Comparison of ENCODE assay signal across 1 cellular context in the genomic region with DNA sequence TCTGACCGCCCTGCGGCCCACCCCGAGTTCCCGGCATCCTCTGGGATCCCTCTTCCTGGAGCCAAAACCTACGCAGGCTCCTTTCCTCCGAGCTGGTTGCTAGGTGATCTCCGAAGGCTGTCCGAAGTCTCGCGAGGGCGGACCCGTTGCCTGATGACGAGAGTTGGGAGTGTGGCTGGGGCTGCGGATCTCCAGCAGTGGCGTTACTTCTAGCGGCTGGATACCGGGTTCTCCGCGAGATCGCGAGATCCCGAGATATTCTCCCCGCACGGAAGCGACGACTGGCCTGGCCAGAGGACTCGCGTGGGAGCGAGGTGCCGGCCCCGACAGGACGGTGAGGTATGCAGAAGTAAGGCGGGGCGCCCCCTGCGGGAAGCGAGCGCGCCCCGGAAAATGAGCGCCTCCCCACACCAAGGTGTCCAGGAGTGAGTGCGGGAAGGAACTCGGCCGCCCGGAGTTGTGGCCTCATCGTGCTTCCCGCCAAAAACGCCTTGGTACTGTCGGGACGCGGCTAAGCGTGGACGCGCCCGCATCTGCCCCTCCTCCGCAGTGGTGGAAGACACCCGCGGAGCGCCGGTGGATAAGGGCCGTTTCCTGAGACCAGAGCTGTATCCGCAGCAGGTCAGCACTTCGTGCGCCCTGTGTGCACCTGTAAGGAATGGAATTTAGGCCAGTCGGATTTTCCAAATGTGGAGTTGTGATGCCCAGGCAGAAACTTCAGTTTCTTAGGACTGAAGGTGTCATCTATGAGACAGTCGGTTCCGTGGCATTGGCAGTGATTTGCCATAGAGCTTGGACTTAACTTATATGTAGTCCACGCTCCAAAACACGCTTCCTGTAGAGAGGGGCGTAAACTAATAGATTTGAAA.
A peak's percentile ranks its signal among the peaks of the same experiment; 100 is the strongest.
TF ChIP-seq lines count a peak whose summit lies in the region.

A gene (plus strand): TSS at position 146 of the 869 bp plus-strand sequence. CDS start 1,426 bp downstream, outside the sequence.

TF ChIP-seq in HepG2, 621 proteins besides CTCF, POLR2A, EP300 and RAD21 (continued from another document and continues in another):
- TF ChIP-seq NFIC (IDR thresholded peaks at IDR 0.05; ENCODE audit: low read length) (no peak), ZSCAN31 (CRISPR knock-in tag; IDR thresholded peaks at IDR 0.05; ENCODE audit: low read depth) (peak; percentile 92), GLI4 (CRISPR knock-in tag; IDR thresholded peaks at IDR 0.05; ENCODE audit: borderline replicate concordance) (no peak; the same call in 1 of the 2 replicates), BCL6 (CRISPR knock-in tag; IDR thresholded peaks at IDR 0.05) (peak; percentile 36; the same call in 1 of the 2 replicates), EHMT2 (IDR thresholded peaks at IDR 0.05; ENCODE audit: borderline replicate concordance, low read depth, low read length) (no peak), MBD4 (IDR thresholded peaks at IDR 0.05; ENCODE audit: borderline replicate concordance, low read length) (no peak), KLF16 (CRISPR knock-in tag; IDR thresholded peaks at IDR 0.05) (peak in 1 of 2 experiments; percentile 35; a peak in 1 of 4 replicates), KLF6 (CRISPR knock-in tag; IDR thresholded peaks at IDR 0.05) (peak; percentile 93), TBX3 (IDR thresholded peaks at IDR 0.05; ENCODE audit: borderline replicate concordance) (peak; percentile 61; the same call in 1 of the 2 replicates), SOX13 (IDR thresholded peaks at IDR 0.05) (no peak), SOX13 (CRISPR knock-in tag; conservative IDR thresholded peaks at IDR 0.05 in 1 of 2, IDR thresholded peaks at IDR 0.05 in 1 of 2) (no peak), ZNF878 (CRISPR knock-in tag; IDR thresholded peaks at IDR 0.05) (peak; percentile 80), ZNF839 (CRISPR knock-in tag; IDR thresholded peaks at IDR 0.05; ENCODE audit: borderline replicate concordance) (peak; percentile 61; the same call in 1 of the 2 replicates), ZNF33B (CRISPR knock-in tag; IDR thresholded peaks at IDR 0.05) (0 out of 2 replicates have a peak, but pooled peaks have one; percentile 26), ZNF337 (CRISPR knock-in tag; IDR thresholded peaks at IDR 0.05; ENCODE audit: borderline replicate concordance, low read depth) (no peak), ZNF772 (CRISPR knock-in tag; IDR thresholded peaks at IDR 0.05) (peak; percentile 90), ZNF235 (CRISPR knock-in tag; IDR thresholded peaks at IDR 0.05; ENCODE audit: borderline replicate concordance) (no peak; the same call in 1 of the 2 replicates), NCOA1 (CRISPR knock-in tag; IDR thresholded peaks at IDR 0.05) (0 out of 2 replicates have a peak, but pooled peaks have one; percentile 61), TARDBP (CRISPR knock-in tag; IDR thresholded peaks at IDR 0.05) (peak; percentile 71), ZNF670 (CRISPR knock-in tag; IDR thresholded peaks at IDR 0.05; ENCODE audit: borderline replicate concordance) (no peak), FOSL2 (CRISPR knock-in tag; IDR thresholded peaks at IDR 0.05) (peak; percentile 24), GABPB1 (CRISPR knock-in tag; IDR thresholded peaks at IDR 0.05) (peak; percentile 77), RBAK (CRISPR knock-in tag; IDR thresholded peaks at IDR 0.05) (no peak), ZNF354B (CRISPR knock-in tag; IDR thresholded peaks at IDR 0.05) (no peak; the same call in 1 of the 2 replicates), ZNF616 (CRISPR knock-in tag; IDR thresholded peaks at IDR 0.05; ENCODE audit: low read depth) (no peak), SCMH1 (CRISPR knock-in tag; IDR thresholded peaks at IDR 0.05; ENCODE audit: borderline replicate concordance) (no peak), SRSF9 (IDR thresholded peaks at IDR 0.05; ENCODE audit: borderline replicate concordance, insufficient read depth, low read depth, low read length, poor library complexity, severe bottlenecking) (no peak), SP4 (CRISPR knock-in tag; IDR thresholded peaks at IDR 0.05) (peak; percentile 76), RFXANK (CRISPR knock-in tag; IDR thresholded peaks at IDR 0.05) (no peak), ZSCAN25 (CRISPR knock-in tag; IDR thresholded peaks at IDR 0.05) (0 out of 2 replicates have a peak, but pooled peaks have one; percentile 18), MED1 (CRISPR knock-in tag; IDR thresholded peaks at IDR 0.05) (no peak; the same call in none of the 2 replicates), ZNF883 (CRISPR knock-in tag; IDR thresholded peaks at IDR 0.05; ENCODE audit: not compliant biosample characterization) (peak; percentile 76)
- TF ChIP-seq, protein P1, sequence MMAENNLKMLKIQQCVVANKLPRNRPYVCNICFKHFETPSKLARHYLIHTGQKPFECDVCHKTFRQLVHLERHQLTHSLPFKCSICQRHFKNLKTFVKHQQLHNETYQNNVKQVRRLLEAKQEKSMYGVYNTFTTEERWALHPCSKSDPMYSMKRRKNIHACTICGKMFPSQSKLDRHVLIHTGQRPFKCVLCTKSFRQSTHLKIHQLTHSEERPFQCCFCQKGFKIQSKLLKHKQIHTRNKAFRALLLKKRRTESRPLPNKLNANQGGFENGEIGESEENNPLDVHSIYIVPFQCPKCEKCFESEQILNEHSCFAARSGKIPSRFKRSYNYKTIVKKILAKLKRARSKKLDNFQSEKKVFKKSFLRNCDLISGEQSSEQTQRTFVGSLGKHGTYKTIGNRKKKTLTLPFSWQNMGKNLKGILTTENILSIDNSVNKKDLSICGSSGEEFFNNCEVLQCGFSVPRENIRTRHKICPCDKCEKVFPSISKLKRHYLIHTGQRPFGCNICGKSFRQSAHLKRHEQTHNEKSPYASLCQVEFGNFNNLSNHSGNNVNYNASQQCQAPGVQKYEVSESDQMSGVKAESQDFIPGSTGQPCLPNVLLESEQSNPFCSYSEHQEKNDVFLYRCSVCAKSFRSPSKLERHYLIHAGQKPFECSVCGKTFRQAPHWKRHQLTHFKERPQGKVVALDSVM (CRISPR knock-in tag; IDR thresholded peaks at IDR 0.05): no peak
- TF ChIP-seq, protein P2, sequence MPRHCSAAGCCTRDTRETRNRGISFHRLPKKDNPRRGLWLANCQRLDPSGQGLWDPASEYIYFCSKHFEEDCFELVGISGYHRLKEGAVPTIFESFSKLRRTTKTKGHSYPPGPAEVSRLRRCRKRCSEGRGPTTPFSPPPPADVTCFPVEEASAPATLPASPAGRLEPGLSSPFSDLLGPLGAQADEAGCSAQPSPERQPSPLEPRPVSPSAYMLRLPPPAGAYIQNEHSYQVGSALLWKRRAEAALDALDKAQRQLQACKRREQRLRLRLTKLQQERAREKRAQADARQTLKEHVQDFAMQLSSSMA (CRISPR knock-in tag; IDR thresholded peaks at IDR 0.05): no peak
- TF ChIP-seq, protein P3, sequence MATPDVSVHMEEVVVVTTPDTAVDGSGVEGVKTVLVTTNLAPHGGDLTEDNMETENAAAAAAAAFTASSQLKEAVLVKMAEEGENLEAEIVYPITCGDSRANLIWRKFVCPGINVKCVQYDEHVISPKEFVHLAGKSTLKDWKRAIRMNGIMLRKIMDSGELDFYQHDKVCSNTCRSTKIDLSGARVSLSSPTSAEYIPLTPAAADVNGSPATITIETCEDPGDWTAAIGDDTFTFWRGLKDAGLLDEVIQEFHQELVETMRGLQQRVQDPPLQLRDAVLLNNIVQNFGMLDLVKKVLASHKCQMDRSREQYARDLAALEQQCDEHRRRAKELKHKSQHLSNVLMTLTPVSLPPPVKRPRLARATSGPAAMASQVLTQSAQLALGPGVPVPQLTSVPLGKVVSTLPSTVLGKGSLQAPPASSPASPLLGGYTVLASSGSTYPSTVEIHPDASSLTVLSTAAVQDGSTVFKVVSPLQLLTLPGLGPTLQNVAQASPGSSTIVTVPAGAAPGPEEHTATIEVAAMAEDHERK (CRISPR knock-in tag; IDR thresholded peaks at IDR 0.05; ENCODE audit: low read depth): no peak
- TF ChIP-seq, protein P4, sequence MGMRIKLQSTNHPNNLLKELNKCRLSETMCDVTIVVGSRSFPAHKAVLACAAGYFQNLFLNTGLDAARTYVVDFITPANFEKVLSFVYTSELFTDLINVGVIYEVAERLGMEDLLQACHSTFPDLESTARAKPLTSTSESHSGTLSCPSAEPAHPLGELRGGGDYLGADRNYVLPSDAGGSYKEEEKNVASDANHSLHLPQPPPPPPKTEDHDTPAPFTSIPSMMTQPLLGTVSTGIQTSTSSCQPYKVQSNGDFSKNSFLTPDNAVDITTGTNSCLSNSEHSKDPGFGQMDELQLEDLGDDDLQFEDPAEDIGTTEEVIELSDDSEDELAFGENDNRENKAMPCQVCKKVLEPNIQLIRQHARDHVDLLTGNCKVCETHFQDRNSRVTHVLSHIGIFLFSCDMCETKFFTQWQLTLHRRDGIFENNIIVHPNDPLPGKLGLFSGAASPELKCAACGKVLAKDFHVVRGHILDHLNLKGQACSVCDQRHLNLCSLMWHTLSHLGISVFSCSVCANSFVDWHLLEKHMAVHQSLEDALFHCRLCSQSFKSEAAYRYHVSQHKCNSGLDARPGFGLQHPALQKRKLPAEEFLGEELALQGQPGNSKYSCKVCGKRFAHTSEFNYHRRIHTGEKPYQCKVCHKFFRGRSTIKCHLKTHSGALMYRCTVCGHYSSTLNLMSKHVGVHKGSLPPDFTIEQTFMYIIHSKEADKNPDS (CRISPR knock-in tag; IDR thresholded peaks at IDR 0.05): no peak
- TF ChIP-seq, protein P5, sequence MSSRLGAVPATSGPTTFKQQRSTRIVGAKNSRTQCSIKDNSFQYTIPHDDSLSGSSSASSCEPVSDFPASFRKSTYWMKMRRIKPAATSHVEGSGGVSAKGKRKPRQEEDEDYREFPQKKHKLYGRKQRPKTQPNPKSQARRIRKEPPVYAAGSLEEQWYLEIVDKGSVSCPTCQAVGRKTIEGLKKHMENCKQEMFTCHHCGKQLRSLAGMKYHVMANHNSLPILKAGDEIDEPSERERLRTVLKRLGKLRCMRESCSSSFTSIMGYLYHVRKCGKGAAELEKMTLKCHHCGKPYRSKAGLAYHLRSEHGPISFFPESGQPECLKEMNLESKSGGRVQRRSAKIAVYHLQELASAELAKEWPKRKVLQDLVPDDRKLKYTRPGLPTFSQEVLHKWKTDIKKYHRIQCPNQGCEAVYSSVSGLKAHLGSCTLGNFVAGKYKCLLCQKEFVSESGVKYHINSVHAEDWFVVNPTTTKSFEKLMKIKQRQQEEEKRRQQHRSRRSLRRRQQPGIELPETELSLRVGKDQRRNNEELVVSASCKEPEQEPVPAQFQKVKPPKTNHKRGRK (CRISPR knock-in tag; IDR thresholded peaks at IDR 0.05): no peak
- TF ChIP-seq, protein P6, sequence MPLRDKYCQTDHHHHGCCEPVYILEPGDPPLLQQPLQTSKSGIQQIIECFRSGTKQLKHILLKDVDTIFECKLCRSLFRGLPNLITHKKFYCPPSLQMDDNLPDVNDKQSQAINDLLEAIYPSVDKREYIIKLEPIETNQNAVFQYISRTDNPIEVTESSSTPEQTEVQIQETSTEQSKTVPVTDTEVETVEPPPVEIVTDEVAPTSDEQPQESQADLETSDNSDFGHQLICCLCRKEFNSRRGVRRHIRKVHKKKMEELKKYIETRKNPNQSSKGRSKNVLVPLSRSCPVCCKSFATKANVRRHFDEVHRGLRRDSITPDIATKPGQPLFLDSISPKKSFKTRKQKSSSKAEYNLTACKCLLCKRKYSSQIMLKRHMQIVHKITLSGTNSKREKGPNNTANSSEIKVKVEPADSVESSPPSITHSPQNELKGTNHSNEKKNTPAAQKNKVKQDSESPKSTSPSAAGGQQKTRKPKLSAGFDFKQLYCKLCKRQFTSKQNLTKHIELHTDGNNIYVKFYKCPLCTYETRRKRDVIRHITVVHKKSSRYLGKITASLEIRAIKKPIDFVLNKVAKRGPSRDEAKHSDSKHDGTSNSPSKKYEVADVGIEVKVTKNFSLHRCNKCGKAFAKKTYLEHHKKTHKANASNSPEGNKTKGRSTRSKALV (CRISPR knock-in tag; IDR thresholded peaks at IDR 0.05): peak; percentile 44; the same call in 1 of the 2 replicates
- TF ChIP-seq, protein P7, sequence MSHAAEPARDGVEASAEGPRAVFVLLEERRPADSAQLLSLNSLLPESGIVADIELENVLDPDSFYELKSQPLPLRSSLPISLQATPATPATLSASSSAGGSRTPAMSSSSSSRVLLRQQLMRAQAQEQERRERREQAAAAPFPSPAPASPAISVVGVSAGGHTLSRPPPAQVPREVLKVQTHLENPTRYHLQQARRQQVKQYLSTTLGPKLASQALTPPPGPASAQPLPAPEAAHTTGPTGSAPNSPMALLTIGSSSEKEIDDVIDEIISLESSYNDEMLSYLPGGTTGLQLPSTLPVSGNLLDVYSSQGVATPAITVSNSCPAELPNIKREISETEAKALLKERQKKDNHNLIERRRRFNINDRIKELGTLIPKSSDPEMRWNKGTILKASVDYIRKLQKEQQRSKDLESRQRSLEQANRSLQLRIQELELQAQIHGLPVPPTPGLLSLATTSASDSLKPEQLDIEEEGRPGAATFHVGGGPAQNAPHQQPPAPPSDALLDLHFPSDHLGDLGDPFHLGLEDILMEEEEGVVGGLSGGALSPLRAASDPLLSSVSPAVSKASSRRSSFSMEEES (CRISPR knock-in tag; IDR thresholded peaks at IDR 0.05): no peak; the same call in 1 of the 2 replicates
- TF ChIP-seq, protein P8, sequence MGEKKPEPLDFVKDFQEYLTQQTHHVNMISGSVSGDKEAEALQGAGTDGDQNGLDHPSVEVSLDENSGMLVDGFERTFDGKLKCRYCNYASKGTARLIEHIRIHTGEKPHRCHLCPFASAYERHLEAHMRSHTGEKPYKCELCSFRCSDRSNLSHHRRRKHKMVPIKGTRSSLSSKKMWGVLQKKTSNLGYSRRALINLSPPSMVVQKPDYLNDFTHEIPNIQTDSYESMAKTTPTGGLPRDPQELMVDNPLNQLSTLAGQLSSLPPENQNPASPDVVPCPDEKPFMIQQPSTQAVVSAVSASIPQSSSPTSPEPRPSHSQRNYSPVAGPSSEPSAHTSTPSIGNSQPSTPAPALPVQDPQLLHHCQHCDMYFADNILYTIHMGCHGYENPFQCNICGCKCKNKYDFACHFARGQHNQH (CRISPR knock-in tag; IDR thresholded peaks at IDR 0.05): peak; percentile 90
- TF ChIP-seq, protein P9, sequence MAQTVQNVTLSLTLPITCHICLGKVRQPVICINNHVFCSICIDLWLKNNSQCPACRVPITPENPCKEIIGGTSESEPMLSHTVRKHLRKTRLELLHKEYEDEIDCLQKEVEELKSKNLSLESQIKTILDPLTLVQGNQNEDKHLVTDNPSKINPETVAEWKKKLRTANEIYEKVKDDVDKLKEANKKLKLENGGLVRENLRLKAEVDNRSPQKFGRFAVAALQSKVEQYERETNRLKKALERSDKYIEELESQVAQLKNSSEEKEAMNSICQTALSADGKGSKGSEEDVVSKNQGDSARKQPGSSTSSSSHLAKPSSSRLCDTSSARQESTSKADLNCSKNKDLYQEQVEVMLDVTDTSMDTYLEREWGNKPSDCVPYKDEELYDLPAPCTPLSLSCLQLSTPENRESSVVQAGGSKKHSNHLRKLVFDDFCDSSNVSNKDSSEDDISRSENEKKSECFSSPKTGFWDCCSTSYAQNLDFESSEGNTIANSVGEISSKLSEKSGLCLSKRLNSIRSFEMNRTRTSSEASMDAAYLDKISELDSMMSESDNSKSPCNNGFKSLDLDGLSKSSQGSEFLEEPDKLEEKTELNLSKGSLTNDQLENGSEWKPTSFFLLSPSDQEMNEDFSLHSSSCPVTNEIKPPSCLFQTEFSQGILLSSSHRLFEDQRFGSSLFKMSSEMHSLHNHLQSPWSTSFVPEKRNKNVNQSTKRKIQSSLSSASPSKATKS (CRISPR knock-in tag; IDR thresholded peaks at IDR 0.05): no peak
- TF ChIP-seq, protein P10, sequence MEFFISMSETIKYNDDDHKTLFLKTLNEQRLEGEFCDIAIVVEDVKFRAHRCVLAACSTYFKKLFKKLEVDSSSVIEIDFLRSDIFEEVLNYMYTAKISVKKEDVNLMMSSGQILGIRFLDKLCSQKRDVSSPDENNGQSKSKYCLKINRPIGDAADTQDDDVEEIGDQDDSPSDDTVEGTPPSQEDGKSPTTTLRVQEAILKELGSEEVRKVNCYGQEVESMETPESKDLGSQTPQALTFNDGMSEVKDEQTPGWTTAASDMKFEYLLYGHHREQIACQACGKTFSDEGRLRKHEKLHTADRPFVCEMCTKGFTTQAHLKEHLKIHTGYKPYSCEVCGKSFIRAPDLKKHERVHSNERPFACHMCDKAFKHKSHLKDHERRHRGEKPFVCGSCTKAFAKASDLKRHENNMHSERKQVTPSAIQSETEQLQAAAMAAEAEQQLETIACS (CRISPR knock-in tag; IDR thresholded peaks at IDR 0.05): peak; percentile 46; the same call in 1 of the 2 replicates
